8 cellular contexts compared by ENCODE assay signal in genomic region chr14:24734917-24735500, GRCh38.
DNase-seq lines count a peak whose midpoint lies in the region; ATAC-seq and TF ChIP-seq lines count a peak whose summit lies in the region.

No MANE protein-coding gene starts in this region.

- H3K27me3 ChIP-seq in RWPE2 (ENCODE audit: insufficient read depth, poor library complexity, severe bottlenecking), result peaks cover 5% of the 10 kb centered on the region

- no peaks in the 10 kb centered on the region for H3K4me1 ChIP-seq in RWPE2 (ENCODE audit: insufficient read depth, poor library complexity, severe bottlenecking)

- no peaks in the 10 kb centered on the region for H3K9me3 ChIP-seq in RWPE2 (ENCODE audit: severe bottlenecking)

- DNase-seq in stimulated activated CD4-positive, alpha-beta T cell treated with anti-CD3 and anti-CD28 coated beads, Interleukin-1b, Interleukin-23, amount 100 ng/mL, for 48 hours, result peak; percentile 1
- no peak for DNase-seq in stimulated activated CD4-positive, alpha-beta T cell treated with anti-CD3 and anti-CD28 coated beads, Interleukin-4, amount 100 ng/mL, for 1 hour
- peak; percentile 77 for DNase-seq in NCI-H1092 (lab: John Stamatoyannopoulos, UW)
- no peak for DNase-seq in RWPE2 (ENCODE audit: low spot score)
- peak; percentile 87 for DNase-seq in myocyte (ENCODE audit: low read depth)

- H3K36me3 ChIP-seq in RWPE2 (ENCODE audit: low read depth), result no peaks in the 10 kb centered on the region

- H3K4me3 ChIP-seq in RWPE2 (ENCODE audit: severe bottlenecking), result no peak overlapping the region

- TF ChIP-seq CTCF in RWPE2 (IDR thresholded peaks at IDR 0.05; ENCODE audit: poor library complexity, severe bottlenecking), result peak; percentile 88

- no peak overlapping the region for H3K27ac ChIP-seq in RWPE2 (ENCODE audit: poor library complexity, severe bottlenecking)

- ATAC-seq in RWPE2 (ENCODE audit: low read depth) (peak; percentile 67; the same call in 2 of the 3 replicates), esophagus mucosa (peak; percentile 42), GM21786 (IDR thresholded peaks at IDR 0.05; ENCODE audit: unreplicated experiment) (no peak), HG03280 (IDR thresholded peaks at IDR 0.05; ENCODE audit: unreplicated experiment) (no peak)

Comparison
In these comparisons a context has a peak if more than half of its experiments do, and no peak if none do; other contexts are left out.
1. DNase-seq: peak in stimulated activated CD4-positive, alpha-beta T cell treated with anti-CD3 and anti-CD28 coated beads, Interleukin-1b, Interleukin-23, amount 100 ng/mL, for 48 hours (single experiment), NCI-H1092 (single experiment) and myocyte (single experiment); none in stimulated activated CD4-positive, alpha-beta T cell treated with anti-CD3 and anti-CD28 coated beads, Interleukin-4, amount 100 ng/mL, for 1 hour (single experiment) and RWPE2 (single experiment).
2. ATAC-seq: peak in RWPE2 (single experiment) and esophagus mucosa (single experiment); none in GM21786 (single experiment) and HG03280 (single experiment).